In genomic region chr3:134425943-134426342, GRCh38 we compare ENCODE assay signal across 26 cellular contexts. TPM values are rescaled to one million over a fixed set of nuclear protein-coding genes. Genes with fewer than 3 reads are reported as not detected.
"Had no signal": no experiment of that assay in that cellular context is flagged by ENCODE, and none has a peak within 500 bp of the region (broad histone marks: within the 10 kb centered on the region; RNA-seq: fewer than 3 reads in every experiment).

No MANE protein-coding gene starts in this region.

- H3K36me3 Mint-ChIP-seq: memory B cell; mesothelial cell of epicardium; natural killer cell treated with Interleukin-12 subunit alpha and Interleukin-12 subunit beta and Interleukin-15 and Interleukin-18, amount 100 ng/mL, for 72 hours; stimulated activated effector memory CD8-positive, alpha-beta T cell treated with anti-CD3 and anti-CD28 coated beads, Interleukin-12 subunit alpha, Interleukin-12 subunit beta, amount 100 ng/mL, for 72 hours had no signal

- H3K27me3 ChIP-seq: colonic mucosa, esophagus squamous epithelium, hepatocyte, suprapubic skin, tibial artery, upper lobe of left lung, uterus had no signal

- H3K4me3 Mint-ChIP-seq: memory B cell; mesothelial cell of epicardium; natural killer cell treated with Interleukin-12 subunit alpha and Interleukin-12 subunit beta and Interleukin-15 and Interleukin-18, amount 100 ng/mL, for 72 hours; stimulated activated effector memory CD8-positive, alpha-beta T cell treated with anti-CD3 and anti-CD28 coated beads, Interleukin-12 subunit alpha, Interleukin-12 subunit beta, amount 100 ng/mL, for 72 hours had no signal

- H3K4me1 ChIP-seq: colonic mucosa, left ventricle myocardium inferior, lower lobe of right lung, parathyroid adenoma, psoas muscle, suprapubic skin, tibial artery, uterus had no signal

- H2AFZ ChIP-seq: hepatocyte, parathyroid adenoma had no signal

- H3K79me2 ChIP-seq: hepatocyte, parathyroid adenoma had no signal

- H3K36me3 ChIP-seq: colonic mucosa, esophagus squamous epithelium, left ventricle myocardium inferior, lower lobe of right lung, suprapubic skin, tibial artery, upper lobe of left lung, uterus had no signal

- H3K9me3 ChIP-seq: colonic mucosa, esophagus squamous epithelium, left ventricle myocardium inferior, lower lobe of right lung, psoas muscle, suprapubic skin, tibial artery, upper lobe of left lung, uterus had no signal

- H3K9ac ChIP-seq: parathyroid adenoma had no signal

- H3K4me3 ChIP-seq: colonic mucosa, esophagus squamous epithelium, hepatocyte, left ventricle myocardium inferior, lower lobe of right lung, psoas muscle, suprapubic skin, tibial artery, upper lobe of left lung, uterus had no signal

- ATAC-seq: left cardiac atrium; lower lobe of right lung; natural killer cell treated with Interleukin-12 subunit alpha and Interleukin-12 subunit beta and Interleukin-15 and Interleukin-18, amount 100 ng/mL, for 72 hours; sciatic nerve; stimulated activated effector memory CD8-positive, alpha-beta T cell treated with anti-CD3 and anti-CD28 coated beads, Interleukin-12 subunit alpha, Interleukin-12 subunit beta, amount 100 ng/mL, for 72 hours; stimulated activated naive CD8-positive, alpha-beta T cell treated with anti-CD3 and anti-CD28 coated beads, Interleukin-15, Interleukin-2, amounts not matched to agents 100 U/mL and 50 U/mL, for 24 hours had no signal

- H3K4me2 ChIP-seq: hepatocyte had no signal

- H3K9me3 Mint-ChIP-seq: memory B cell; natural killer cell treated with Interleukin-12 subunit alpha and Interleukin-12 subunit beta and Interleukin-15 and Interleukin-18, amount 100 ng/mL, for 72 hours; stimulated activated effector memory CD8-positive, alpha-beta T cell treated with anti-CD3 and anti-CD28 coated beads, Interleukin-12 subunit alpha, Interleukin-12 subunit beta, amount 100 ng/mL, for 72 hours had no signal

- H3K4me1 Mint-ChIP-seq: stimulated activated effector memory CD8-positive, alpha-beta T cell treated with anti-CD3 and anti-CD28 coated beads, Interleukin-12 subunit alpha, Interleukin-12 subunit beta, amount 100 ng/mL, for 72 hours had no signal

- H3K27ac ChIP-seq: colonic mucosa, esophagus squamous epithelium, hepatocyte, left ventricle myocardium inferior, lower lobe of right lung, parathyroid adenoma, psoas muscle, suprapubic skin, tibial artery, upper lobe of left lung, uterus had no signal

- H3K27ac Mint-ChIP-seq: memory B cell; mesothelial cell of epicardium; natural killer cell treated with Interleukin-12 subunit alpha and Interleukin-12 subunit beta and Interleukin-15 and Interleukin-18, amount 100 ng/mL, for 72 hours; stimulated activated effector memory CD8-positive, alpha-beta T cell treated with anti-CD3 and anti-CD28 coated beads, Interleukin-12 subunit alpha, Interleukin-12 subunit beta, amount 100 ng/mL, for 72 hours had no signal

- FAIRE-seq: kidney had no signal

- DNase-seq: colonic mucosa; dermis blood vessel endothelial cell; esophagus squamous epithelium; foreskin melanocyte; head of caudate nucleus; kidney; left cardiac atrium; left ventricle myocardium inferior; lower lobe of right lung; occipital lobe; psoas muscle; retina; stimulated activated CD4-positive, alpha-beta T cell treated with anti-CD3 and anti-CD28 coated beads, Interleukin-4, amount 100 ng/mL, for 1 hour; stimulated activated CD8-positive, alpha-beta memory T cell treated with anti-CD3 and anti-CD28 coated beads, Interleukin-4, amount 100 ng/mL, for 48 hours; stimulated activated naive CD8-positive, alpha-beta T cell treated with anti-CD3 and anti-CD28 coated beads, Interleukin-15, Interleukin-2, amounts not matched to agents 100 U/mL and 50 U/mL, for 24 hours; tibial artery; upper lobe of left lung; uterus had no signal

RNA-seq across cellular contexts. Expression of gene AMOTL2, which starts 51.7 kb away (rescaled TPM):
- total RNA-seq: natural killer cell treated with Interleukin-12 subunit alpha and Interleukin-12 subunit beta and Interleukin-15 and Interleukin-18, amount 100 ng/mL, for 72 hours had no signal
